14 cellular contexts compared by ENCODE assay signal in genomic region chr7:90677742-90678439, GRCh38.
DNase-seq lines count a peak whose midpoint lies in the region; ATAC-seq and TF ChIP-seq lines count a peak whose summit lies in the region.
"Had no signal": no experiment of that assay in that cellular context is flagged by ENCODE, and none has a peak within 500 bp of the region (broad histone marks: within the 10 kb centered on the region; RNA-seq: fewer than 3 reads in every experiment).

No MANE protein-coding gene starts in this region.

- H3K36me3 ChIP-seq in Karpas-422 (ENCODE audit: insufficient read depth, low read length) (no peaks in the 10 kb centered on the region), endocrine pancreas (ENCODE audit: control insufficient read depth, insufficient read depth, low read length) (no peaks in the 10 kb centered on the region), neuron (ENCODE audit: insufficient read depth, low read length) (no peaks in the 10 kb centered on the region), uterus (no peaks in the 10 kb centered on the region)

- no peak for TF ChIP-seq CTCF in uterus (IDR thresholded peaks at IDR 0.05)

- peaks cover 67% of the 10 kb centered on the region for H3K4me1 ChIP-seq in Karpas-422 (ENCODE audit: low read length)
- peaks cover 21% of the 10 kb centered on the region for H3K4me1 ChIP-seq in endocrine pancreas (ENCODE audit: control insufficient read depth, insufficient read depth, low read length)
- H3K4me1 ChIP-seq in neuron (ENCODE audit: insufficient read depth, low read length), result peaks cover 44% of the 10 kb centered on the region
- no peaks in the 10 kb centered on the region for H3K4me1 ChIP-seq in uterus

- ATAC-seq in GM18868 (IDR thresholded peaks at IDR 0.05; ENCODE audit: unreplicated experiment) (no peak), HG02623 (IDR thresholded peaks at IDR 0.05; ENCODE audit: unreplicated experiment) (no peak)
- ATAC-seq: CD8-positive, alpha-beta T cell; esophagus mucosa had no signal

- no peaks in the 10 kb centered on the region for H3K9me2 ChIP-seq in Karpas-422 (replicated peaks; ENCODE audit: insufficient read depth, low read length)

- DNase-seq in NCI-H2029 treated with DMSO at 0.1 percent for 48 hours (lab: John Stamatoyannopoulos, UW) (peak; percentile 21), NCI-H2029 (lab: John Stamatoyannopoulos, UW) (no peak), Karpas-422 (no peak), uterus (no peak)
- DNase-seq: CD8-positive, alpha-beta T cell; NCI-H1436 treated with DMSO at 0.1 percent for 48 hours; NK-92 treated with Interleukin-12 subunit alpha and Interleukin-12 subunit beta, amount 100 ng/mL, for 24 hours; SJCRH30; stimulated activated CD4-positive, alpha-beta T cell treated with anti-CD3 and anti-CD28 coated beads, Interleukin-4, amount 100 ng/mL, for 4 hours had no signal

- TF ChIP-seq POLR2A in uterus (IDR thresholded peaks at IDR 0.05), result no peak

- H4K20me1 ChIP-seq in Karpas-422 (ENCODE audit: insufficient read depth, low read depth, low read length), result no peaks in the 10 kb centered on the region

- H3K9me3 ChIP-seq in Karpas-422 (ENCODE audit: low read length) (no peaks in the 10 kb centered on the region), endocrine pancreas (ENCODE audit: control insufficient read depth, low read length) (no peaks in the 10 kb centered on the region), neuron (ENCODE audit: low read length) (no peaks in the 10 kb centered on the region), uterus (no peaks in the 10 kb centered on the region)
- H3K9me3 ChIP-seq: SJCRH30 had no signal

- H3K27ac ChIP-seq in Karpas-422 (ENCODE audit: low read length), result no peak overlapping the region
- no peak overlapping the region for H3K27ac ChIP-seq in uterus
- H3K27ac ChIP-seq: SJCRH30 had no signal

- H3K4me3 ChIP-seq in Karpas-422 (ENCODE audit: low read length), result no peak overlapping the region
- H3K4me3 ChIP-seq in endocrine pancreas (ENCODE audit: control insufficient read depth, insufficient read depth, low read length), result peak overlapping the region; percentile 37
- peak overlapping the region; percentile 8 for H3K4me3 ChIP-seq in neuron (ENCODE audit: low read length)
- H3K4me3 ChIP-seq in uterus, result no peak overlapping the region
- H3K4me3 ChIP-seq: SJCRH30 had no signal

- H3K9ac ChIP-seq in Karpas-422 (ENCODE audit: low read length) (no peak overlapping the region), endocrine pancreas (ENCODE audit: control insufficient read depth, insufficient read depth, low read length) (no peak overlapping the region)

- intact Hi-C loops in uterus (cut with DNase I; ENCODE audit: low total_unique reads), result no loop called here

- peak overlapping the region; percentile 12 for H3K4me2 ChIP-seq in Karpas-422 (ENCODE audit: low read depth, low read length, poor library complexity, severe bottlenecking)

- peaks cover 92% of the 10 kb centered on the region for H3K79me2 ChIP-seq in Karpas-422 (ENCODE audit: low read length)

- H2AFZ ChIP-seq in Karpas-422 (ENCODE audit: low read length) (no peak overlapping the region), neuron (ENCODE audit: low read depth, low read length) (no peak overlapping the region)

- H3K27me3 ChIP-seq in Karpas-422 (ENCODE audit: low read length) (no peaks in the 10 kb centered on the region), endocrine pancreas (ENCODE audit: control insufficient read depth, insufficient read depth, low read length) (no peaks in the 10 kb centered on the region), neuron (ENCODE audit: insufficient read depth, low read length) (no peaks in the 10 kb centered on the region), uterus (no peaks in the 10 kb centered on the region)
- H3K27me3 ChIP-seq: SJCRH30 had no signal

Comparison
In these comparisons a context has a peak if more than half of its experiments do, and no peak if none do; other contexts are left out.
1. H3K4me3 ChIP-seq: peak in endocrine pancreas (single experiment) and neuron (single experiment); none in Karpas-422 (single experiment) and uterus (0 of 2).